Comparison of ENCODE assay signal across 8 cellular contexts in the genomic region with DNA sequence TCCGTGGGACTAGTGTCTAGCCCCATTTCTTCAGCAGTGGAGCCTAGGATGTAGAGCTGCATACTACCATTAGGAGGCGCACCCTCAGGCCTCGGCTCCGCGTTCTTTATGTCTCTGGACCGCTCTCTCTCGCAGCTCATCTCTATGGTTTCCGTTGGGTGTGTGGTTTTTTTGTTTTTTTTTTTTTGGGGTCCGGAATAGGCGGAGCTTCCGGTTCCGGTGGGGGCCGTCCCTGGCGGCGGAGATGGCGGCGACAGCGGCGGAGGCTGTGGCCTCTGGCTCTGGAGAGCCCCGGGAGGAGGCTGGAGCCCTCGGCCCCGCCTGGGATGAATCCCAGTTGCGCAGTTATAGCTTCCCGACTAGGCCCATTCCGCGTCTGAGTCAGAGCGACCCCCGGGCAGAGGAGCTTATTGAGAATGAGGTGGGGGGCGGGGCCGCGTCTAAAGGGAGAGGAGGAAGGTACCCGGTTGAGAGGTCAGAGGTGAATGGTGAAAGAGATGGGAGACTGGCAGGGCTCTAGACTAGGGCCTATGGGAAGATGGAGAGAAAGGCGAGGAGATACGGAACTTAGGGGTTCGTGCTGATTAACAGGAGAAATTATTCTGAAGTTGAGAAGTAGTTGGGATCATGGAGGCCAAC. TPM values are rescaled to one million over a fixed set of nuclear protein-coding genes. Genes with fewer than 3 reads are reported as not detected.
DNase-seq lines count a peak whose midpoint lies in the region; ATAC-seq and TF ChIP-seq lines count a peak whose summit lies in the region.

A gene (plus strand): TSS at position 229 of the 639 bp plus-strand sequence. CDS start 16 bp downstream, at position 245.

- ATAC-seq in GM18498 (IDR thresholded peaks at IDR 0.05; ENCODE audit: unreplicated experiment) (peak; percentile 95), HG02938 (IDR thresholded peaks at IDR 0.05; ENCODE audit: unreplicated experiment) (peak; percentile 94), aorta (ENCODE audit: low FRiP score) (peak; percentile 99)

- H3K27ac ChIP-seq in ascending aorta: peak within 1 kb of the TSS; percentile 70 to 81
- peak within 1 kb of the TSS; percentile 73 for H3K27ac ChIP-seq in rectal smooth muscle tissue (ENCODE audit: low read depth, low read length)
- H3K27ac ChIP-seq in aorta (ENCODE audit: low read depth in 1 of 2, low read length in 2 of 2): peak within 1 kb of the TSS; percentile 56 to 89

- H3K9ac ChIP-seq in rectal smooth muscle tissue (ENCODE audit: low read length): peak within 1 kb of the TSS; percentile 39

- peaks cover 0 to 14% of the 10 kb centered on the region in 2 donors for H3K4me1 ChIP-seq in ascending aorta
- H3K4me1 ChIP-seq in rectal smooth muscle tissue (ENCODE audit: control insufficient read depth, insufficient read depth, low read length): peaks cover 11% of the 10 kb centered on the region
- H3K4me1 ChIP-seq in aorta (ENCODE audit: control insufficient read depth in 1 of 2, insufficient read depth in 2 of 2, low read length in 2 of 2): peaks cover 0 to 8% of the 10 kb centered on the region in 2 donors

- intact Hi-C loops in T-helper 2 cell treated with Interferon-gamma antibody and Interleukin-4, amounts not matched to agents 100 ng/mL and 5 ng/mL, for 36 hours (cut with micrococcal nuclease): loop anchor here (1.0 to 10.0 kb wide), 5 partner anchors 27 to 1516 kb away; a partner anchor contains a TSS
- intact Hi-C loops in ascending aorta (cut with DNase I): loop anchor here (5.0 to 10.0 kb wide), 3 partner anchors 249 to 911 kb away; a partner anchor contains a TSS
- intact Hi-C loops in aorta (cut with DNase I): loop anchor here (10.0 kb wide), 2 partner anchors 191 to 379 kb away; a partner anchor contains a TSS

- H3K9me3 ChIP-seq in ascending aorta: no peaks in the 10 kb centered on the region
- H3K9me3 ChIP-seq in aorta (ENCODE audit: control insufficient read depth, low read length): no peaks in the 10 kb centered on the region

- WGBS in aorta, 2 donors: 0% methylated on average over 35 of the region's 35 CpGs

- DNase-seq in NCI-H1694 treated with DMSO at 0.1 percent for 48 hours (lab: John Stamatoyannopoulos, UW) (peak; percentile 82), ascending aorta (ENCODE audit: low spot score in 2 of 2) (peak; percentile 67 to 95), hepatic stellate cell (ENCODE audit: low spot score) (peak; percentile 93), aorta (peak; percentile 92 to 95)

- TF ChIP-seq CTCF in ascending aorta (IDR thresholded peaks at IDR 0.05): peak; percentile 67 to 97 (median 92)

- peaks cover 11 to 26% of the 10 kb centered on the region in 2 donors for H3K36me3 ChIP-seq in ascending aorta
- peaks cover 20% of the 10 kb centered on the region for H3K36me3 ChIP-seq in rectal smooth muscle tissue (ENCODE audit: control insufficient read depth, insufficient read depth, low read length)
- no peaks in the 10 kb centered on the region for H3K36me3 ChIP-seq in aorta (ENCODE audit: control insufficient read depth in 1 of 2, insufficient read depth in 2 of 2, low read length in 1 of 2)

- H3K4me3 ChIP-seq in ascending aorta (peak within 1 kb of the TSS; percentile 79 to 86), rectal smooth muscle tissue (ENCODE audit: low read length) (peak within 1 kb of the TSS; percentile 90), aorta (ENCODE audit: low read length in 2 of 2) (peak within 1 kb of the TSS; percentile 57 to 76)

- H3K27me3 ChIP-seq in ascending aorta (no peaks in the 10 kb centered on the region), rectal smooth muscle tissue (ENCODE audit: control insufficient read depth, insufficient read depth, low read length) (no peaks in the 10 kb centered on the region), aorta (ENCODE audit: control insufficient read depth in 1 of 2, insufficient read depth in 2 of 2, low read length in 1 of 2) (no peaks in the 10 kb centered on the region)

RNA-seq across cellular contexts. Expression of the gene that starts here (rescaled TPM):
- total RNA-seq in T-helper 2 cell treated with Interferon-gamma antibody and Interleukin-4, amounts not matched to agents 100 ng/mL and 5 ng/mL, for 36 hours: 53.4 and 54.7 TPM in 2 replicates
- 4.7 TPM for total RNA-seq in ascending aorta
- total RNA-seq in aorta: 10 to 100 TPM; 35.8 to 42.7 TPM
- polyA plus RNA-seq in aorta: 10 to 100 TPM in 1 of 2 donors, 1 to 10 TPM in 1; 6.0 to 10.8 TPM

Comparison
In these comparisons a context has a peak if more than half of its experiments do, and no peak if none do; other contexts are left out.
1. Peak in every context shown above with its lines: DNase-seq, ATAC-seq, H3K4me3 ChIP-seq and H3K27ac ChIP-seq.